8 cellular contexts compared by ENCODE assay signal in genomic region chr1:31788825-31789256, GRCh38. TPM values are rescaled to one million over a fixed set of nuclear protein-coding genes. Genes with fewer than 3 reads are reported as not detected.
DNase-seq lines count a peak whose midpoint lies in the region; ATAC-seq, FAIRE-seq and TF ChIP-seq lines count a peak whose summit lies in the region.

No MANE protein-coding gene starts in this region.

- no peaks in the 10 kb centered on the region for H3K36me3 Mint-ChIP-seq in WTC11

- peak overlapping the region; percentile 72 to 97 (median 95) for H3K4me2 ChIP-seq in BLaER1 treated with 17β-estradiol and CSF1 and Interleukin-3, amounts not matched to agents 10 nM and 100 nM

- CTCF ChIA-PET in WTC11 (lab: Charles Lee) = interaction anchor here (0.6 to 4.7 kb wide), 86 partner anchors 11 to 486 kb away, joined by 3 to 282 read pairs (median 6); partner anchors contain the start of genes ADGRB2, CCDC28B, COL16A1 and PEF1

- H3K4me1 Mint-ChIP-seq in WTC11 = peaks cover 11% of the 10 kb centered on the region

- H4K20me1 ChIP-seq in BLaER1 treated with 17β-estradiol and CSF1 and Interleukin-3, amounts not matched to agents 10 nM and 100 nM = no peaks in the 10 kb centered on the region

- no peak overlapping the region for H3K27ac Mint-ChIP-seq in WTC11

- no peak for TF ChIP-seq CTCF in WTC11 (IDR thresholded peaks at IDR 0.05)
- no peak for TF ChIP-seq CTCF in foreskin fibroblast (IDR thresholded peaks at IDR 0.05; ENCODE audit: low read depth, low read length)
- no peak for TF ChIP-seq CTCF in pancreas (IDR thresholded peaks at IDR 0.05)

- 0 to 1% methylated on average over 20 to 22 of the region's 22 CpGs for WGBS in pancreas, 2 donors

- H3K27me3 ChIP-seq in BLaER1 treated with 17β-estradiol and CSF1 and Interleukin-3, amounts not matched to agents 10 nM and 100 nM = no peaks in the 10 kb centered on the region
- no peaks in the 10 kb centered on the region for H3K27me3 ChIP-seq in pancreas

- POLR2A ChIA-PET in WTC11 (lab: Charles Lee) = interaction anchor here (0.7 to 1.5 kb wide), 7 partner anchors 12 to 391 kb away, joined by 3 to 13 read pairs (median 5); partner anchors contain the start of gene TXLNA

- DNase-seq in HTR-8/SVneo (ENCODE audit: insufficient read length, low spot score) = peak; percentile 39
- no peak for DNase-seq in WTC11 (ENCODE audit: low spot score)
- DNase-seq in foreskin fibroblast = peak; percentile 67 to 83
- DNase-seq in pancreas = no peak
- no peak for DNase-seq in NCI-H128 (lab: John Stamatoyannopoulos, UW; ENCODE audit: unreplicated experiment)

- H3K27ac ChIP-seq in BLaER1 treated with 17β-estradiol and CSF1 and Interleukin-3, amounts not matched to agents 10 nM and 100 nM = peak overlapping the region in 10 of 11 experiments; percentile 16 to 95 (median 88); a peak in 18 of 22 replicates
- peak overlapping the region in 3 of 4 donors; percentile 39 to 78 (median 59) for H3K27ac ChIP-seq in pancreas

- H3K9ac ChIP-seq in BLaER1 treated with 17β-estradiol and CSF1 and Interleukin-3, amounts not matched to agents 10 nM and 100 nM = peak overlapping the region; percentile 73 to 86 (median 82)

- no peaks in the 10 kb centered on the region for H3K36me3 ChIP-seq in BLaER1 treated with 17β-estradiol and CSF1 and Interleukin-3, amounts not matched to agents 10 nM and 100 nM
- no peaks in the 10 kb centered on the region for H3K36me3 ChIP-seq in pancreas

- H3K4me1 ChIP-seq in BLaER1 treated with 17β-estradiol and CSF1 and Interleukin-3, amounts not matched to agents 10 nM and 100 nM = peaks cover 31 to 66% (median 53%) of the 10 kb centered on the region in 10 experiments
- H3K4me1 ChIP-seq in pancreas = no peaks in the 10 kb centered on the region

- peak overlapping the region; percentile 83 for H3K4me3 Mint-ChIP-seq in WTC11

- H3K9me3 Mint-ChIP-seq in WTC11 = no peaks in the 10 kb centered on the region

- FAIRE-seq in HTR-8/SVneo (lab: Jason Lieb, UNC) (no peak), pancreas (lab: Jason Lieb, UNC) (no peak)

- ATAC-seq in GM19324 (IDR thresholded peaks at IDR 0.05; ENCODE audit: low FRiP score, unreplicated experiment) (peak; percentile 21), WTC11 (peak; percentile 11), pancreas (peak; percentile 46 to 55 (median 54)), HG02610 (IDR thresholded peaks at IDR 0.05; ENCODE audit: unreplicated experiment) (no peak)

- H3K4me3 ChIP-seq in BLaER1 treated with 17β-estradiol and CSF1 and Interleukin-3, amounts not matched to agents 10 nM and 100 nM = peak overlapping the region; percentile 62 to 79 (median 68)
- H3K4me3 ChIP-seq in foreskin fibroblast (ENCODE audit: low read depth in 1 of 2, low read length in 2 of 2) (peak overlapping the region; percentile 61 to 72), pancreas (peak overlapping the region; percentile 32 to 60 (median 42))

- H3K27me3 Mint-ChIP-seq in WTC11 (ENCODE audit: low read depth) = no peaks in the 10 kb centered on the region

- intact Hi-C loops in pancreas (cut with DNase I) = no loop called here

- H3K9me3 ChIP-seq in BLaER1 treated with 17β-estradiol and CSF1 and Interleukin-3, amounts not matched to agents 10 nM and 100 nM (replicated peaks in 1 of 11) = no peaks in the 10 kb centered on the region
- H3K9me3 ChIP-seq in pancreas = no peaks in the 10 kb centered on the region

TF ChIP-seq in WTC11, 78 proteins besides CTCF, POLR2A, EP300 and RAD21:
- TF ChIP-seq GTF2I (CRISPR knock-in tag; conservative IDR thresholded peaks at IDR 0.05) = 0 out of 2 replicates have a peak, but pooled peaks have one; percentile 40
- TF ChIP-seq PRRX2 (CRISPR knock-in tag; IDR thresholded peaks at IDR 0.05) = no peak

RNA-seq across cellular contexts. Expression of gene ADGRB2, which starts 24.7 kb away (rescaled TPM):
- 29.6 to 39.3 TPM (median 30.1 TPM) in 3 replicates for total RNA-seq in WTC11 (2021)
- total RNA-seq in pancreas = 1 to 10 TPM in 1 of 6 donors, under 1 TPM in 5; 0.12 to 1.3 (median 0.43) TPM
- polyA plus RNA-seq in pancreas = under 1 TPM; 0.23 to 0.49 TPM

RNA-seq across cellular contexts. Expression of gene SPOCD1, which starts 27.0 kb away (rescaled TPM):
- total RNA-seq in WTC11 (2021) (3.0 to 4.9 TPM (median 3.7 TPM) in 3 replicates), pancreas (under 1 TPM in 3 of 6 donors, not detected in 3; 0.06 to 0.69 (median 0.15) TPM)
- under 1 TPM in 1 of 2 donors, not detected in 1; 0.16 TPM for polyA plus RNA-seq in pancreas

Comparison
In these comparisons a context has a peak if more than half of its experiments do, and no peak if none do; other contexts are left out.
1. DNase-seq: peak in HTR-8/SVneo (single experiment) and foreskin fibroblast (2 of 2); none in WTC11 (single experiment), pancreas (0 of 6) and NCI-H128 (single experiment).
2. RNA of gene ADGRB2, which starts 24.7 kb away (total RNA-seq): 29.6 to 39.3 TPM in WTC11; 0.12 to 1.3 TPM in pancreas; every median in the first group is over 10 times any median in the second.
3. Peak in every context shown above with its lines, with median percentiles within 50 percentile points of each other: H3K4me3 ChIP-seq.